ENCODE assay signal across 2 cellular contexts in genomic region chr4:187088070-187088799, GRCh38.
TF ChIP-seq lines count a peak whose summit lies in the region.

No MANE protein-coding gene starts in this region.

TF ChIP-seq in HCT116, 20 proteins besides CTCF, POLR2A, EP300 and RAD21:
- no peak for TF ChIP-seq ELF1 (IDR thresholded peaks at IDR 0.05; ENCODE audit: borderline replicate concordance, low read depth)
- TF ChIP-seq EZH2phosphoT487 (IDR thresholded peaks at IDR 0.05; ENCODE audit: borderline replicate concordance): no peak
- TF ChIP-seq FOSL1 (IDR thresholded peaks at IDR 0.05; ENCODE audit: low read depth): no peak
- no peak for TF ChIP-seq ZFX (IDR thresholded peaks at IDR 0.05)
- no peak for TF ChIP-seq EGR1 (IDR thresholded peaks at IDR 0.05; ENCODE audit: low read depth)
- no peak for TF ChIP-seq REST (IDR thresholded peaks at IDR 0.05; ENCODE audit: low read depth)
- TF ChIP-seq JUND (IDR thresholded peaks at IDR 0.05): no peak
- no peak for TF ChIP-seq CEBPB (IDR thresholded peaks at IDR 0.05; ENCODE audit: low read depth)
- TF ChIP-seq ATF3 (IDR thresholded peaks at IDR 0.05): no peak
- TF ChIP-seq EZH2 (IDR thresholded peaks at IDR 0.05): no peak
- no peak for TF ChIP-seq CBX3 (IDR thresholded peaks at IDR 0.05; ENCODE audit: low read depth)
- TF ChIP-seq SIN3A (IDR thresholded peaks at IDR 0.05; ENCODE audit: low read depth): no peak
- no peak for TF ChIP-seq MAX (IDR thresholded peaks at IDR 0.05)
- TF ChIP-seq SRF (IDR thresholded peaks at IDR 0.05; ENCODE audit: low read depth): no peak
- no peak for TF ChIP-seq SP1 (IDR thresholded peaks at IDR 0.05; ENCODE audit: low read depth)

TF ChIP-seq in H1, 55 proteins besides CTCF, POLR2A, EP300 and RAD21:
- TF ChIP-seq GABPA (IDR thresholded peaks at IDR 0.05; ENCODE audit: borderline replicate concordance, insufficient read depth, low read length) (no peak), MAFK (IDR thresholded peaks at IDR 0.05; ENCODE audit: low read depth, low read length) (peak; percentile 45; the same call in 1 of the 2 replicates)
